ENCODE assay signal across 1 cellular context in genomic region chr21:14382835-14383595, GRCh38.
TF ChIP-seq lines count a peak whose summit lies in the region.

HSPA13 (minus strand) TSS chr21:14383146; CDS start chr21:14383119, 27 bp downstream.

TF ChIP-seq in K562, 482 proteins besides CTCF, POLR2A, EP300 and RAD21 (continued from another document and continues in another):
- TF ChIP-seq ZNF324 (CRISPR knock-in tag; IDR thresholded peaks at IDR 0.05) = no peak
- peak; percentile 43 for TF ChIP-seq KAT2B (IDR thresholded peaks at IDR 0.05; ENCODE audit: low read depth, low read length)
- TF ChIP-seq ZNF395 (CRISPR knock-in tag; IDR thresholded peaks at IDR 0.05) = peak; percentile 46
- TF ChIP-seq DDX20 (tag; IDR thresholded peaks at IDR 0.05; ENCODE audit: low read depth) = no peak
- no peak; the same call in 1 of the 2 replicates for TF ChIP-seq SMARCA4 (IDR thresholded peaks at IDR 0.05)
- TF ChIP-seq POLR2B (IDR thresholded peaks at IDR 0.05; ENCODE audit: low read depth, partially characterized antibody) = peak; percentile 53
- TF ChIP-seq MYBL2 (IDR thresholded peaks at IDR 0.05; ENCODE audit: low read depth) = peak; percentile 85
- TF ChIP-seq MYBL2 (CRISPR knock-in tag; IDR thresholded peaks at IDR 0.05; ENCODE audit: borderline replicate concordance) = no peak
- TF ChIP-seq MYC (IDR thresholded peaks at IDR 0.05; ENCODE audit: low read depth, low read length) = peak; percentile 0; the same call in 1 of the 2 replicates
- TF ChIP-seq MYC (CRISPR knock-in tag; IDR thresholded peaks at IDR 0.05; ENCODE audit: borderline replicate concordance, low read depth) = no peak
- peak; percentile 84 for TF ChIP-seq ETS1 (conservative IDR thresholded peaks at IDR 0.05; ENCODE audit: control insufficient read depth, low read depth, low read length)
- peak; percentile 45 to 99 for TF ChIP-seq AFF1 (IDR thresholded peaks at IDR 0.05; ENCODE audit: low read depth in 1 of 2, partially characterized antibody in 2 of 2)
- no peak for TF ChIP-seq RFX5 (IDR thresholded peaks at IDR 0.05; ENCODE audit: low read depth, low read length)
- peak; percentile 72 for TF ChIP-seq C11orf30 (IDR thresholded peaks at IDR 0.05; ENCODE audit: low read depth)
- no peak for TF ChIP-seq NFIX (CRISPR knock-in tag; IDR thresholded peaks at IDR 0.05; ENCODE audit: low read depth)
- TF ChIP-seq ZBTB7A (IDR thresholded peaks at IDR 0.05; ENCODE audit: borderline replicate concordance, control insufficient read depth, low read depth, low read length) = peak; percentile 87
- TF ChIP-seq RBFOX2 (IDR thresholded peaks at IDR 0.05; ENCODE audit: low read depth, low read length) = peak; percentile 92
- no peak for TF ChIP-seq TRIM24 (IDR thresholded peaks at IDR 0.05)
- peak; percentile 14; the same call in 1 of the 2 replicates for TF ChIP-seq MTA3 (IDR thresholded peaks at IDR 0.05; ENCODE audit: borderline replicate concordance)
- TF ChIP-seq GTF2F1 (IDR thresholded peaks at IDR 0.05; ENCODE audit: low read depth, low read length) = 0 out of 2 replicates have a peak, but pooled peaks have one; percentile 38
- peak; percentile 63 for TF ChIP-seq TAF1 (IDR thresholded peaks at IDR 0.05; ENCODE audit: control insufficient read depth, extremely low read depth, insufficient read depth, low read length, severe bottlenecking)
- 0 out of 2 replicates have a peak, but pooled peaks have one; percentile 26 for TF ChIP-seq ETV5 (CRISPR knock-in tag; IDR thresholded peaks at IDR 0.05; ENCODE audit: low read depth)
- no peak for TF ChIP-seq SNIP1 (IDR thresholded peaks at IDR 0.05; ENCODE audit: low read depth)
- TF ChIP-seq SMAD4 (CRISPR knock-in tag; conservative IDR thresholded peaks at IDR 0.05) = 0 out of 2 replicates have a peak, but pooled peaks have one; percentile 11
- peak; percentile 90 for TF ChIP-seq SUPT5H (IDR thresholded peaks at IDR 0.05)
- TF ChIP-seq FOXA1 (IDR thresholded peaks at IDR 0.05; ENCODE audit: borderline replicate concordance) = no peak
- peak; percentile 56 to 87; a peak in 3 of 4 replicates for TF ChIP-seq MAZ (CRISPR knock-in tag; conservative IDR thresholded peaks at IDR 0.05 in 1 of 2, IDR thresholded peaks at IDR 0.05 in 1 of 2)
- TF ChIP-seq RREB1 (CRISPR knock-in tag; IDR thresholded peaks at IDR 0.05) = peak; percentile 49; the same call in 1 of the 2 replicates
- peak; percentile 92 for TF ChIP-seq ATF7 (IDR thresholded peaks at IDR 0.05)
- peak; percentile 45; the same call in 1 of the 2 replicates for TF ChIP-seq NFIC (IDR thresholded peaks at IDR 0.05)
- TF ChIP-seq HDAC1 (IDR thresholded peaks at IDR 0.05) = peak in 1 of 2 experiments; percentile 85; a peak in 2 of 4 replicates
- no peak for TF ChIP-seq CBX5 (IDR thresholded peaks at IDR 0.05; ENCODE audit: borderline replicate concordance, low read depth)
- peak; percentile 89 for TF ChIP-seq EP400 (IDR thresholded peaks at IDR 0.05)
- TF ChIP-seq TFAP4 (CRISPR knock-in tag; IDR thresholded peaks at IDR 0.05; ENCODE audit: borderline replicate concordance) = peak; percentile 89
- peak; percentile 48; the same call in 1 of the 2 replicates for TF ChIP-seq NCOA1 (IDR thresholded peaks at IDR 0.05; ENCODE audit: low read depth)
- TF ChIP-seq KDM1A (IDR thresholded peaks at IDR 0.05) = peak; percentile 68 to 76
- no peak for TF ChIP-seq ZNF253 (CRISPR knock-in tag; conservative IDR thresholded peaks at IDR 0.05)
- peak; percentile 77 for TF ChIP-seq CEBPG (CRISPR knock-in tag; IDR thresholded peaks at IDR 0.05)
- 0 out of 4 replicates have a peak, but pooled peaks of 1 of the 2 experiments have one; percentile 6 for TF ChIP-seq CEBPG (tag; conservative IDR thresholded peaks at IDR 0.05 in 1 of 2, IDR thresholded peaks at IDR 0.05 in 1 of 2)
- peak; percentile 56 for TF ChIP-seq ZFX (CRISPR knock-in tag; IDR thresholded peaks at IDR 0.05)
- TF ChIP-seq KDM4B (IDR thresholded peaks at IDR 0.05; ENCODE audit: borderline replicate concordance in 2 of 2, low read depth in 1 of 2) = 0 out of 4 replicates have a peak, but pooled peaks of 1 of the 2 experiments have one; percentile 48
- TF ChIP-seq NRF1 (conservative IDR thresholded peaks at IDR 0.05 in 1 of 2, IDR thresholded peaks at IDR 0.05 in 1 of 2) = peak; percentile 83 to 86
- peak; percentile 29 for TF ChIP-seq DACH1 (IDR thresholded peaks at IDR 0.05; ENCODE audit: partially characterized antibody)
- peak; percentile 13; the same call in 1 of the 2 replicates for TF ChIP-seq JUN (IDR thresholded peaks at IDR 0.05; ENCODE audit: borderline replicate concordance, low read depth, low read length)
- no peak for TF ChIP-seq JUN (CRISPR knock-in tag; IDR thresholded peaks at IDR 0.05; ENCODE audit: borderline replicate concordance)
- peak; percentile 80 for TF ChIP-seq NKRF (IDR thresholded peaks at IDR 0.05; ENCODE audit: borderline replicate concordance)
- TF ChIP-seq KDM5B (IDR thresholded peaks at IDR 0.05; ENCODE audit: insufficient replicate concordance, low read depth, low read length) = peak; percentile 79
- no peak for TF ChIP-seq DNMT1 (IDR thresholded peaks at IDR 0.05)
- peak; percentile 72 for TF ChIP-seq EGR1 (conservative IDR thresholded peaks at IDR 0.05)
- peak; percentile 70 to 71 for TF ChIP-seq FOXK2 (conservative IDR thresholded peaks at IDR 0.05 in 1 of 2, IDR thresholded peaks at IDR 0.05 in 1 of 2; ENCODE audit: low read depth in 2 of 2)
- peak; percentile 90 for TF ChIP-seq FOXM1 (IDR thresholded peaks at IDR 0.05; ENCODE audit: low read depth)
- TF ChIP-seq FOXM1 (CRISPR knock-in tag; IDR thresholded peaks at IDR 0.05; ENCODE audit: low read depth) = no peak
- TF ChIP-seq CC2D1A (IDR thresholded peaks at IDR 0.05) = 0 out of 2 replicates have a peak, but pooled peaks have one; percentile 65
